23 cellular contexts compared by ENCODE assay signal in genomic region chr7:150307129-150307528, GRCh38. TPM values are rescaled to one million over a fixed set of nuclear protein-coding genes. Genes with fewer than 3 reads are reported as not detected.
A peak's percentile ranks its signal among the peaks of the same experiment; 100 is the strongest.
DNase-seq lines count a peak whose midpoint lies in the region; ATAC-seq, FAIRE-seq and TF ChIP-seq lines count a peak whose summit lies in the region.
"Had no signal": no experiment of that assay in that cellular context is flagged by ENCODE, and none has a peak within 500 bp of the region (broad histone marks: within the 10 kb centered on the region; RNA-seq: fewer than 3 reads in every experiment).

No MANE protein-coding gene starts in this region.

- no peaks in the 10 kb centered on the region for H3K27me3 Mint-ChIP-seq in astrocyte (ENCODE audit: low read depth, unreplicated experiment)
- H3K27me3 Mint-ChIP-seq: CD4-positive, alpha-beta T cell had no signal

- no peaks in the 10 kb centered on the region for H3K36me3 ChIP-seq in astrocyte (ENCODE audit: insufficient read depth, low read length)
- no peaks in the 10 kb centered on the region for H3K36me3 ChIP-seq in parathyroid adenoma (ENCODE audit: control insufficient read depth, insufficient read depth, low read length)
- no peaks in the 10 kb centered on the region for H3K36me3 ChIP-seq in PC-3 (ENCODE audit: low read depth, low read length)
- H3K36me3 ChIP-seq in heart left ventricle = no peaks in the 10 kb centered on the region

- no peaks in the 10 kb centered on the region for H3K9me3 ChIP-seq in astrocyte (ENCODE audit: insufficient read depth, low read depth, low read length)
- H3K9me3 ChIP-seq in parathyroid adenoma (ENCODE audit: control insufficient read depth, low read length) = no peaks in the 10 kb centered on the region
- no peaks in the 10 kb centered on the region for H3K9me3 ChIP-seq in PC-3 (ENCODE audit: low read length)
- H3K9me3 ChIP-seq in heart left ventricle = no peaks in the 10 kb centered on the region
- H3K9me3 ChIP-seq: A549, Caco-2, SK-N-SH had no signal

- no TSS peak for BruUV-seq in PC-3 (replicated peaks; lab: Mats Ljungman, UMichigan)

- H3K36me3 Mint-ChIP-seq in astrocyte (ENCODE audit: low read depth, unreplicated experiment) = no peaks in the 10 kb centered on the region

- TF ChIP-seq CTCF in astrocyte (IDR thresholded peaks at IDR 0.05; ENCODE audit: insufficient read depth, low read depth, low read length) = no peak
- no peak for TF ChIP-seq CTCF in parathyroid adenoma (IDR thresholded peaks at IDR 0.05)
- no peak for TF ChIP-seq CTCF in PC-3 (conservative IDR thresholded peaks at IDR 0.05; ENCODE audit: low read depth, low read length)
- no peak for TF ChIP-seq CTCF in heart left ventricle (IDR thresholded peaks at IDR 0.05)

- H3K27ac Mint-ChIP-seq in astrocyte (ENCODE audit: unreplicated experiment) = peak overlapping the region; percentile 60
- H3K27ac Mint-ChIP-seq: CD4-positive, alpha-beta T cell; HFFc6 had no signal

- H3K4me3 ChIP-seq in astrocyte (ENCODE audit: insufficient read depth, low read depth, low read length) (no peak overlapping the region), parathyroid adenoma (ENCODE audit: low read depth, low read length) (peak overlapping the region; percentile 13), PC-3 (ENCODE audit: low read length) (no peak overlapping the region), heart left ventricle (no peak overlapping the region)
- H3K4me3 ChIP-seq: A549 had no signal

- H3K4me1 ChIP-seq in astrocyte (ENCODE audit: insufficient read depth, low read length) = no peaks in the 10 kb centered on the region
- peaks cover 65% of the 10 kb centered on the region for H3K4me1 ChIP-seq in parathyroid adenoma
- no peaks in the 10 kb centered on the region for H3K4me1 ChIP-seq in PC-3 (ENCODE audit: insufficient read depth, low read length)
- H3K4me1 ChIP-seq in heart left ventricle = no peaks in the 10 kb centered on the region
- H3K4me1 ChIP-seq: A549 had no signal

- no peaks in the 10 kb centered on the region for H3K9me2 ChIP-seq in PC-3 (replicated peaks; ENCODE audit: low read length)
- H3K9me2 ChIP-seq: SK-N-SH had no signal

- no peak overlapping the region for H3K9ac ChIP-seq in astrocyte (ENCODE audit: low read length)
- H3K9ac ChIP-seq in parathyroid adenoma = no peak overlapping the region
- no peak overlapping the region for H3K9ac ChIP-seq in PC-3 (ENCODE audit: low read length)
- H3K9ac ChIP-seq: SK-N-SH had no signal

- peaks cover 16% of the 10 kb centered on the region for H3K4me1 Mint-ChIP-seq in astrocyte (ENCODE audit: low read depth, unreplicated experiment)

- 76 to 83% (median 79%) methylated on average over 3 of the region's 3 CpGs for WGBS in heart left ventricle, 4 donors

- in situ Hi-C loops in Caki2 (cut with HindIII; ENCODE audit: low pct_unique_long_range_greater_than_20kb, low sequenced_read_pairs) = no loop called here

- CTCF ChIA-PET in PC-3 (lab: Charles Lee) = no interaction called here

- H3K79me2 ChIP-seq in astrocyte (ENCODE audit: insufficient read depth, low read length) (no peaks in the 10 kb centered on the region), parathyroid adenoma (peaks cover 56% of the 10 kb centered on the region), PC-3 (ENCODE audit: low read length) (no peaks in the 10 kb centered on the region)

- ATAC-seq in PC-3 (no peak), heart left ventricle (no peak)
- ATAC-seq: A549 had no signal

- H3K9me3 Mint-ChIP-seq in astrocyte (ENCODE audit: unreplicated experiment) = no peaks in the 10 kb centered on the region
- H3K9me3 Mint-ChIP-seq: CD4-positive, alpha-beta T cell had no signal

- H2AFZ ChIP-seq in astrocyte (ENCODE audit: low read depth, low read length) (no peak overlapping the region), parathyroid adenoma (no peak overlapping the region), PC-3 (ENCODE audit: low read length) (no peak overlapping the region)

- peak; percentile 53 for DNase-seq in Caki2 (ENCODE audit: low read depth)
- DNase-seq in MV-4-11 (lab: John Stamatoyannopoulos, UW) = peak; percentile 28
- no peak for DNase-seq in astrocyte (ENCODE audit: low read depth)
- no peak for DNase-seq in PC-3
- DNase-seq in DMS53 treated with DMSO at 0.1 percent for 48 hours (lab: John Stamatoyannopoulos, UW; ENCODE audit: unreplicated experiment) = no peak
- DNase-seq in heart left ventricle = no peak
- DNase-seq in NAMALWA (ENCODE audit: low spot score) = no peak
- DNase-seq: Caco-2; CD4-positive, alpha-beta T cell; DMS153; GF-D8; HFFc6; KG1; NCI-H1694 treated with DMSO at 0.1 percent for 48 hours; NCI-H446; NCI-H526; SIG-M5; SK-N-SH had no signal

- FAIRE-seq in astrocyte (lab: Jason Lieb, UNC) = no peak
- FAIRE-seq: A549 had no signal

- no peak overlapping the region for H3K4me2 ChIP-seq in astrocyte (ENCODE audit: low read length)
- peak overlapping the region; percentile 47 for H3K4me2 ChIP-seq in parathyroid adenoma (ENCODE audit: low read length)
- no peak overlapping the region for H3K4me2 ChIP-seq in PC-3 (ENCODE audit: low read length)
- H3K4me2 ChIP-seq: SK-N-SH had no signal

- H3K27ac ChIP-seq in astrocyte (ENCODE audit: low read depth, low read length) (no peak overlapping the region), parathyroid adenoma (peak overlapping the region; percentile 91), PC-3 (ENCODE audit: low read length) (no peak overlapping the region), heart left ventricle (no peak overlapping the region)
- H3K27ac ChIP-seq: A549 had no signal

- POLR2A ChIA-PET in PC-3 (lab: Charles Lee; ENCODE audit: unreplicated experiment) = no interaction called here

- H4K20me1 ChIP-seq in astrocyte (ENCODE audit: insufficient read depth, low read length) (no peaks in the 10 kb centered on the region), PC-3 (ENCODE audit: low read length) (no peaks in the 10 kb centered on the region)

- H3K27me3 ChIP-seq in astrocyte (ENCODE audit: insufficient read depth, low read length) (no peaks in the 10 kb centered on the region), parathyroid adenoma (ENCODE audit: control insufficient read depth, insufficient read depth, low read length) (no peaks in the 10 kb centered on the region), PC-3 (ENCODE audit: low read length) (no peaks in the 10 kb centered on the region), heart left ventricle (no peaks in the 10 kb centered on the region)

- no peaks in the 10 kb centered on the region for H3F3A ChIP-seq in PC-3 (ENCODE audit: low read length, unreplicated experiment)

- no peak for TF ChIP-seq POLR2A in heart left ventricle (IDR thresholded peaks at IDR 0.05)

- intact Hi-C loops in PC-3 (cut with micrococcal nuclease) (no loop called here), heart left ventricle (cut with DNase I) (no loop called here)

- no peak overlapping the region for H3K4me3 Mint-ChIP-seq in astrocyte (ENCODE audit: unreplicated experiment)
- H3K4me3 Mint-ChIP-seq: CD4-positive, alpha-beta T cell; HFFc6 had no signal

RNA-seq across cellular contexts. Expression of gene LRRC61, which starts 16.0 kb away (rescaled TPM):
- 53.9 and 54.9 TPM in 2 replicates for total RNA-seq in Caki2 (2014; rRNA removed; shearing (Covaris generic); ENCODE audit: low replicate concordance)
- 0.24 and 0.45 TPM in 2 replicates for total RNA-seq in astrocyte
- total RNA-seq in PC-3 (2014; rRNA removed) = 15.1 and 16.4 TPM in 2 replicates
- 1 to 10 TPM; 2.1 to 9.4 (median 4.6) TPM for total RNA-seq in heart left ventricle
- polyA plus RNA-seq in heart left ventricle = 1 to 10 TPM; 1.8 to 8.3 TPM
- total RNA-seq: H4, HFFc6, HT1080, OCI-LY7 had no signal

RNA-seq across cellular contexts. Expression of gene ACTR3C, which starts 16.2 kb away (rescaled TPM):
- 3.7 and 23.0 TPM in 2 replicates for total RNA-seq in Caki2 (2014; rRNA removed; shearing (Covaris generic); ENCODE audit: low replicate concordance)
- total RNA-seq in astrocyte = 0.25 TPM in 1 of 2 replicates, not detected in the other
- total RNA-seq in PC-3 (2014; rRNA removed) = 7.8 and 10.8 TPM in 2 replicates
- 1 to 10 TPM; 1.6 to 5.9 (median 3.7) TPM for total RNA-seq in heart left ventricle
- 1 to 10 TPM; 2.2 to 4.5 TPM for polyA plus RNA-seq in heart left ventricle
- total RNA-seq: HFFc6, HT1080, OCI-LY7 had no signal

RNA-seq across cellular contexts. Expression of gene RARRES2, which starts 34.3 kb away (rescaled TPM):
- 2.7 and 10.6 TPM in 2 replicates for total RNA-seq in Caki2 (2014; rRNA removed; shearing (Covaris generic); ENCODE audit: low replicate concordance)
- total RNA-seq in astrocyte (19.4 and 21.7 TPM in 2 replicates), PC-3 (2014; rRNA removed) (1.6 TPM in 1 of 2 replicates, not detected in the other), heart left ventricle (100 to 1,000 TPM in 2 of 9 donors, 10 to 100 TPM in 3, 1 to 10 TPM in 4; 3.9 to 108 (median 12.6) TPM)
- 10 to 100 TPM in 1 of 2 donors, 1 to 10 TPM in 1; 9.2 to 16.0 TPM for polyA plus RNA-seq in heart left ventricle
- total RNA-seq: Caco-2; CD4-positive, alpha-beta T cell; H4; HT1080; OCI-LY7 had no signal
- polyA plus RNA-seq: A549 had no signal

Comparison
In these comparisons a context has a peak if more than half of its experiments do, and no peak if none do; other contexts are left out.
1. DNase-seq: peak in Caki2 (single experiment) and MV-4-11 (single experiment); none in astrocyte (single experiment), PC-3 (single experiment), DMS53 treated with DMSO at 0.1 percent for 48 hours (single experiment), heart left ventricle (0 of 5) and NAMALWA (single experiment).